Comparison of ENCODE assay signal across 22 cellular contexts in the genomic region with DNA sequence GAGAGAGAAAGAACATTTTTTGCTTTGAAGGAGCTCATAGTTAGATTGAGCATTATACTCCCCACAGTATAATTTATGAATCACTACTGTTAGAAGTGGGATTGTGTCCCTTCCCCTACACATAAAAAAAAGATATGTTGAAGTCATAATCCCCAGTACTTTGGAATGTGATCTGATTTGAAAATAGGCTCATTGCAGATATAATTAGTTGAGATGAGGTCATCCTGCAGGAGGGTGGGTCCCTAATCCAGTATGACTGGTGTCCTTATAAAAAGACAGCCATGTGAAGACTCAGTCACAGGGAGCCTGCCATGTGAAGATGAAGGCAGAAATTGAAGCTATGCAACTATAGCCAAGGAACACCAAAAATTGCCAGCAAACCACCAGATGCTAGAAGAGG.
DNase-seq lines count a peak whose midpoint lies in the region; ATAC-seq and TF ChIP-seq lines count a peak whose summit lies in the region.
"Had no signal": no experiment of that assay in that cellular context is flagged by ENCODE, and none has a peak within 500 bp of the region (broad histone marks: within the 10 kb centered on the region; RNA-seq: fewer than 3 reads in every experiment).

No MANE protein-coding gene starts in this region.

- H3K4me3 ChIP-seq in GM23248 (no peak overlapping the region), PC-9 (no peak overlapping the region), epithelial cell of esophagus (ENCODE audit: low read length) (no peak overlapping the region), retinal pigment epithelial cell (ENCODE audit: low read length) (no peak overlapping the region)
- H3K4me3 ChIP-seq: neural progenitor cell, thoracic aorta had no signal

- CTCF ChIA-PET in PC-9 (lab: Charles Lee), result no interaction called here

- BruUV-seq in PC-9 (replicated peaks; lab: Mats Ljungman, UMichigan), result no TSS peak

- H3K9ac ChIP-seq in GM23248, result no peak overlapping the region
- H3K9ac ChIP-seq: neural progenitor cell had no signal

- no peak for TF ChIP-seq CTCF in PC-9 (conservative IDR thresholded peaks at IDR 0.05)
- no peak for TF ChIP-seq CTCF in epithelial cell of esophagus (IDR thresholded peaks at IDR 0.05; ENCODE audit: insufficient read depth, low read depth, low read length, missing control alignments)
- no peak for TF ChIP-seq CTCF in retinal pigment epithelial cell (conservative IDR thresholded peaks at IDR 0.05; ENCODE audit: low read depth, low read length)
- no peak for TF ChIP-seq CTCF in GM13976 (IDR thresholded peaks at IDR 0.05; ENCODE audit: borderline replicate concordance, control extremely low read depth, extremely low read depth, insufficient read depth, missing control alignments)

- intact Hi-C loops in PC-9 (cut with micrococcal nuclease; ENCODE audit: unreplicated experiment), result no loop called here

- in situ Hi-C loops in GM23248 (cut with MboI), result no loop called here
- in situ Hi-C loops in GM13976 (cut with MboI; ENCODE audit: low sequenced_read_pairs, unreplicated experiment), result no loop called here

- H3K27ac ChIP-seq in GM23248 (no peak overlapping the region), PC-9 (peak overlapping the region; percentile 14; the same call in 1 of the 2 replicates)
- H3K27ac ChIP-seq: epithelial cell of prostate, neural progenitor cell, thoracic aorta had no signal

- peaks cover 13% of the 10 kb centered on the region for H3F3A ChIP-seq in GM23248 (ENCODE audit: insufficient read depth)
- peaks cover 27% of the 10 kb centered on the region for H3F3A ChIP-seq in PC-9 (ENCODE audit: insufficient read depth, low read depth)

- H3K27me3 ChIP-seq in GM23248 (replicated peaks; ENCODE audit: insufficient read depth), result no peaks in the 10 kb centered on the region
- no peaks in the 10 kb centered on the region for H3K27me3 ChIP-seq in PC-9 (ENCODE audit: insufficient read depth, low read depth)
- H3K27me3 ChIP-seq: neural progenitor cell had no signal

- H3K9me3 ChIP-seq in GM23248 (ENCODE audit: low read depth) (no peaks in the 10 kb centered on the region), PC-9 (ENCODE audit: insufficient read depth, low read depth) (peaks cover 9% of the 10 kb centered on the region)
- H3K9me3 ChIP-seq: thoracic aorta had no signal

- POLR2A ChIA-PET in PC-9 (lab: Charles Lee; ENCODE audit: unreplicated experiment), result interaction anchor here (0.9 kb wide), 1 partner anchor 78 kb away, joined by 8 read pairs; no protein-coding TSS in a partner anchor

- H2AFZ ChIP-seq in GM23248 (no peak overlapping the region), PC-9 (no peak overlapping the region)
- H2AFZ ChIP-seq: neural progenitor cell had no signal

- H3K79me2 ChIP-seq in GM23248 (ENCODE audit: insufficient read depth) (no peaks in the 10 kb centered on the region), PC-9 (ENCODE audit: low read depth) (peaks cover 29% of the 10 kb centered on the region; the same call in 1 of the 2 replicates)

- H4K20me1 ChIP-seq in GM23248 (ENCODE audit: insufficient read depth) (no peaks in the 10 kb centered on the region), PC-9 (ENCODE audit: insufficient read depth) (no peaks in the 10 kb centered on the region)

- no peaks in the 10 kb centered on the region for H3K9me2 ChIP-seq in GM23248 (ENCODE audit: insufficient read depth)
- H3K9me2 ChIP-seq in PC-9 (ENCODE audit: insufficient read depth), result no peaks in the 10 kb centered on the region

- H3K4me1 ChIP-seq in GM23248 (ENCODE audit: insufficient read depth) (peaks cover 28% of the 10 kb centered on the region), PC-9 (replicated peaks; ENCODE audit: insufficient read depth) (peaks cover 41% of the 10 kb centered on the region)

- no peak for ATAC-seq in activated CD4-positive, CD25-positive, alpha-beta regulatory T cell treated with anti-CD3 and anti-CD28 coated beads, Interleukin-2, amount 50 U/mL, for 24 hours
- ATAC-seq: activated naive CD8-positive, alpha-beta T cell treated with anti-CD3 and anti-CD28 coated beads, Interleukin-2, amount 50 U/mL, for 24 hours; activated T-cell treated with anti-CD3 and anti-CD28 coated beads, Interleukin-2, amount 50 U/mL, for 4 hours had no signal

- DNase-seq in GM23248 (peak; percentile 25), PC-9 (peak in 1 of 2 experiments; percentile 61), epithelial cell of esophagus (ENCODE audit: low read depth) (peak; percentile 58), retinal pigment epithelial cell (ENCODE audit: low read depth) (peak; percentile 89), GM13976 (ENCODE audit: low spot score) (no peak), NCI-H345 (lab: John Stamatoyannopoulos, UW) (no peak), NCI-H446 (lab: John Stamatoyannopoulos, UW) (no peak)
- DNase-seq: activated CD4-positive, alpha-beta T cell treated with anti-CD3 and anti-CD28 coated beads for 48 hours; activated naive CD8-positive, alpha-beta T cell treated with anti-CD3 and anti-CD28 coated beads, Interleukin-2, amount 50 U/mL, for 24 hours; activated T-cell treated with anti-CD3 and anti-CD28 coated beads, Interleukin-2, amount 50 U/mL, for 4 hours; CD4-positive, CD25-positive, alpha-beta regulatory T cell; H9; left cardiac atrium; NCI-H1105 treated with DMSO at 0.1 percent for 48 hours; NCI-H1930; NCI-H748 treated with DMSO at 0.1 percent for 48 hours; posterior cingulate gyrus; stimulated activated naive CD4-positive, alpha-beta T cell treated with Interleukin-2 at 50 U/mL for 16 hours had no signal

- H3K4me2 ChIP-seq in GM23248 (ENCODE audit: unreplicated experiment), result no peak overlapping the region
- no peak overlapping the region for H3K4me2 ChIP-seq in PC-9
- H3K4me2 ChIP-seq: neural progenitor cell had no signal

- no peaks in the 10 kb centered on the region for H3K36me3 ChIP-seq in GM23248 (ENCODE audit: low read depth)
- H3K36me3 ChIP-seq in PC-9 (ENCODE audit: low read depth), result peaks cover 20% of the 10 kb centered on the region
- H3K36me3 ChIP-seq: neural progenitor cell, thoracic aorta had no signal

Comparison
In these comparisons a context has a peak if more than half of its experiments do, and no peak if none do; other contexts are left out.
1. DNase-seq: peak in GM23248 (single experiment), epithelial cell of esophagus (single experiment) and retinal pigment epithelial cell (single experiment); none in GM13976 (single experiment), NCI-H345 (single experiment) and NCI-H446 (0 of 2).